Comparison of ENCODE assay signal across 10 cellular contexts in the genomic region with DNA sequence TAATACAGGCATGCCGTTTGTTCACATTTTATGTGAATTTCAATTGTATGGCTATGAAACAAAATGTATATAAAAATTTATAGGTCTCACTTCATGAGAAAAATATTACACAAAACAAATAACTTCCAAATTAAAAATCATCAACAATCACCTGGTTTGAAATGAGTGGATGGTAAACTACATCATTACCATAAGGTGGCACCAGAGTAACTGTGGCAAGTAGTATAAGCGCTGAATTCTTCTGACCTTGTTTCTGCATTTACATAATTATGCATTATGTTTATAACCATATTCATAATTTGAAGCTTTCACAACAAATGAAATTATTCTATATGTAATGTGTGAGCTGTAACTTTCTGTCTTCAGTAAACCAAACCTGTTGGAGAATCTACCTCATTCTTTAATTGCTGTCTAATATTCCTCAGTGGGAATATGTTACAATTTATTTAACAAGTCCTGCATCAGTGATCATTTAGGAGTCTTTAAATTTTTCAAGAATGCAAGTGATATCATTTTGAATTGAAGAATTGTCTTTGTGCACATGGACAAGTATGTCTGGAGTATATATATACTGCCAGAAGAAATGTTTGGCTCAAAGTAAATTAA. TPM values are rescaled to one million over a fixed set of nuclear protein-coding genes. Genes with fewer than 3 reads are reported as not detected.
DNase-seq lines count a peak whose midpoint lies in the region; ATAC-seq lines count a peak whose summit lies in the region.
"Had no signal": no experiment of that assay in that cellular context is flagged by ENCODE, and none has a peak within 500 bp of the region (broad histone marks: within the 10 kb centered on the region; RNA-seq: fewer than 3 reads in every experiment).

No MANE protein-coding gene starts in this region.

- DNase-seq in NCI-H748 (lab: John Stamatoyannopoulos, UW; ENCODE audit: unreplicated experiment) (peak; percentile 4), NCI-H748 treated with DMSO at 0.1 percent for 48 hours (lab: John Stamatoyannopoulos, UW) (no peak), SW480 (ENCODE audit: low spot score) (peak; percentile 14), renal cortical epithelial cell (ENCODE audit: low read depth) (peak; percentile 50), AG08395 (ENCODE audit: low spot score) (no peak)
- no peak for DNase-seq in central memory CD4-positive, alpha-beta T cell
- DNase-seq: activated naive CD4-positive, alpha-beta T cell treated with anti-CD3 and anti-CD28 coated beads for 36 hours; left cardiac atrium had no signal

- peak; percentile 66 for ATAC-seq in HG03175 (IDR thresholded peaks at IDR 0.05; ENCODE audit: unreplicated experiment)
- no peak for ATAC-seq in GM21528 (IDR thresholded peaks at IDR 0.05; ENCODE audit: low FRiP score, unreplicated experiment)
- ATAC-seq: left cardiac atrium had no signal

RNA-seq across cellular contexts. Expression of gene MMRN1, which starts 55.2 kb away (rescaled TPM):
- 1.6 and 3.0 TPM in 2 replicates for total RNA-seq in renal cortical epithelial cell

Comparison
In these comparisons a context has a peak if more than half of its experiments do, and no peak if none do; other contexts are left out.
1. DNase-seq: peak in NCI-H748 (single experiment), SW480 (single experiment) and renal cortical epithelial cell (single experiment); none in NCI-H748 treated with DMSO at 0.1 percent for 48 hours (single experiment), central memory CD4-positive, alpha-beta T cell (single experiment) and AG08395 (single experiment).